Comparison of ENCODE assay signal across 13 cellular contexts in the genomic region with DNA sequence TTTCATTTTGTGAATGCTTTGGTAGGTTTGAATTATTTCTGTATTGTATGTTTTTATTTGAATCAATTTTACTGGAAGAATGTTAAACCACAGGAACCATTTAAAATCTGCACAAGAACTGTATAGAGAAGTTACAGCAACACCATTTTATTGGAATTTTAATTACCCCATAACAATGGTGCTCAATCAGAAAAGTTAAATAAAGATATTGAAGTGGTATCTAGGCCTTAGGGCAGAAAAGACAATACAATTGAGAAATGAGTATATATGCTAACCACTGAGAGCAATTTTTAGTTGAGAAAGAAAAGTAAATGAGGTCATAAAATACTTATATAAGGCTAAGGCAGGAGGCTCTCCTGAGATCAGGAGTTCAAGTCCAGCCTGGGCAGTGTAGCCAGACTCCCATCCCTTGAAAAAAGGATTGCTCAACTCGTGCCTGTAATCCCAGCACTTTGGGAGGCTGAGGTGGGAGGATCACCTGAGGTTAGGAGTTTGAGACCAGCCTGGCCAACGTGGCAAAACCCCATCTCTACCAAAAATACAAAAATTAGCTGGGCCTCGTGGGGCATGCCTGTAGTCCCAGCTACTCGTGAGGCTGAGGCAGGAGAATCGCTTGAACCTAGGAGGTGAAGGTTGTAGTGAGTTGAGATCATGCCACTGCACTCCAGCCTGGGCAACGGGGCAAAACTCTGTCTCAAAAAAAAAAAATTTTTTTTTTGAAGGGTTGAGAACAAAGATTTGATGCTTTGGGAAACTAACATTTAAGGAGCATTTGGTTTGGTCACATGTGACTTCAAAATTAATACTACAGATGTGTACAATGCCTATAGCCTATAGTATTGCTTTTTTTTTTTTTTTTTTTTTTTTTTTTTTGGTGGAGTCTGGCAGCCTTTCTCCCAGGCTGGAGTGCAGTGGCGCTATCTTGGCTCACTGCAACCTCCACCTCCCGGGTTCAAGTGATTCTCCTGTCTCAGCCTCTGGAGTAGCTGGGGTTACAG. TPM values are rescaled to one million over a fixed set of nuclear protein-coding genes. Genes with fewer than 3 reads are reported as not detected.
DNase-seq lines count a peak whose midpoint lies in the region; ATAC-seq, FAIRE-seq and TF ChIP-seq lines count a peak whose summit lies in the region.
"Had no signal": no experiment of that assay in that cellular context is flagged by ENCODE, and none has a peak within 500 bp of the region (broad histone marks: within the 10 kb centered on the region; RNA-seq: fewer than 3 reads in every experiment).

No MANE protein-coding gene starts in this region.

- 28% methylated on average over 5 of the region's 8 CpGs for WGBS in K562 (ENCODE audit: insufficient coverage, low coverage, missing lambda C conversion rate)
- WGBS in trophoblast cell (ENCODE audit: extremely low coverage, insufficient coverage, insufficient read length): no CpG with 5 or more reads among the region's 8 CpGs

- no peaks in the 10 kb centered on the region for H3K9me3 ChIP-seq in OCI-LY3 (ENCODE audit: insufficient read depth, low read length)
- H3K9me3 ChIP-seq in K562 (replicated peaks; ENCODE audit: control insufficient read depth, insufficient read depth, low read depth, low read length): no peaks in the 10 kb centered on the region
- H3K9me3 ChIP-seq in trophoblast cell (ENCODE audit: insufficient read depth, low read depth, low read length): no peaks in the 10 kb centered on the region
- H3K9me3 ChIP-seq in mucosa of descending colon: no peaks in the 10 kb centered on the region

- H3K14ac ChIP-seq in trophoblast cell (ENCODE audit: low read length): no peak overlapping the region

- no peak for FAIRE-seq in K562 (lab: Jason Lieb, UNC)

- H3K27ac ChIP-seq in OCI-LY3 (ENCODE audit: low read length): no peak overlapping the region
- H3K27ac ChIP-seq in K562 (ENCODE audit: extremely low read depth, low read depth, low read length): peak overlapping the region; percentile 90; the same call in 2 of the 3 replicates
- H3K27ac ChIP-seq in trophoblast cell (ENCODE audit: low read depth, low read length): no peak overlapping the region
- H3K27ac ChIP-seq: cardiac muscle cell had no signal

- H4K12ac ChIP-seq in trophoblast cell (ENCODE audit: low read depth, low read length): no peak overlapping the region

- H3K36me3 ChIP-seq in OCI-LY3 (replicated peaks; ENCODE audit: low read depth, low read length) (no peaks in the 10 kb centered on the region), K562 (ENCODE audit: control insufficient read depth, insufficient read depth, low read length) (peaks cover 9% of the 10 kb centered on the region; the same call in 2 of the 3 replicates), trophoblast cell (ENCODE audit: control insufficient read depth in 1 of 2, insufficient read depth in 2 of 2, low read length in 2 of 2) (no peaks in the 10 kb centered on the region), mucosa of descending colon (ENCODE audit: low read depth) (no peaks in the 10 kb centered on the region)
- H3K36me3 ChIP-seq: cardiac muscle cell had no signal

- H3K23ac ChIP-seq in trophoblast cell (ENCODE audit: low read length): no peak overlapping the region

- H3K4me3 ChIP-seq in OCI-LY3 (ENCODE audit: low read length): peak overlapping the region; percentile 84
- H3K4me3 ChIP-seq in K562: peak overlapping the region; percentile 88
- no peak overlapping the region for H3K4me3 ChIP-seq in trophoblast cell (ENCODE audit: low read depth, low read length)
- no peak overlapping the region for H3K4me3 ChIP-seq in mucosa of descending colon

- no peak overlapping the region for H2AK5ac ChIP-seq in trophoblast cell (ENCODE audit: low read length)

- no peak overlapping the region for H4K8ac ChIP-seq in trophoblast cell (ENCODE audit: low read depth, low read length)

- TF ChIP-seq CTCF in OCI-LY3 (IDR thresholded peaks at IDR 0.05; ENCODE audit: low read depth, low read length): no peak
- TF ChIP-seq CTCF in K562 (IDR thresholded peaks at IDR 0.05 in 2 of 3, conservative IDR thresholded peaks at IDR 0.05 in 1 of 3; ENCODE audit: insufficient read depth in 2 of 3, low read depth in 1 of 3, low read length in 3 of 3): no peak
- no peak for TF ChIP-seq CTCF in mucosa of descending colon (IDR thresholded peaks at IDR 0.05)

- no peak for TF ChIP-seq RAD21 in K562 (CRISPR knock-in tag; conservative IDR thresholded peaks at IDR 0.05 in 1 of 2, IDR thresholded peaks at IDR 0.05 in 1 of 2)

- in situ Hi-C loops in K562 (cut with MboI): no loop called here

- H2AFZ ChIP-seq in OCI-LY3 (ENCODE audit: low read depth, low read length) (no peak overlapping the region), K562 (ENCODE audit: low read depth, low read length) (no peak overlapping the region), trophoblast cell (ENCODE audit: insufficient read depth, low read length, poor library complexity) (no peak overlapping the region)

- no TSS peak for BruUV-seq in K562 (replicated peaks; lab: Mats Ljungman, UMichigan)

- H3K9me1 ChIP-seq in K562 (ENCODE audit: control insufficient read depth, insufficient read depth, low read length): no peaks in the 10 kb centered on the region

- no peak for TF ChIP-seq EP300 in K562 (IDR thresholded peaks at IDR 0.05; ENCODE audit: low read length)

- DNase-seq in NOMO-1 treated with DMSO at 0.1 percent for 48 hours (lab: John Stamatoyannopoulos, UW; ENCODE audit: unreplicated experiment) (peak; percentile 22), NOMO-1 treated with dmso at 0.1 percent for 144 hours (lab: John Stamatoyannopoulos, UW; ENCODE audit: unreplicated experiment) (no peak), K562 (ENCODE audit: extremely low read depth in 1 of 4, low spot score in 3 of 4) (no peak), trophoblast cell (no peak), NAMALWA (ENCODE audit: low spot score) (no peak), islet precursor cell (no peak), mucosa of descending colon (no peak)
- DNase-seq: hypothalamus, NCI-H524 treated with DMSO at 0.1 percent for 48 hours, occipital lobe, WERI-Rb-1 had no signal

- H3K9ac ChIP-seq in OCI-LY3 (ENCODE audit: low read length) (peak overlapping the region; percentile 96; the same call in 1 of the 2 replicates), K562 (ENCODE audit: insufficient read depth in 1 of 2, low read depth in 2 of 2, low read length in 2 of 2) (peak overlapping the region; percentile 71 to 90; a peak in 3 of 4 replicates), trophoblast cell (ENCODE audit: low read length) (no peak overlapping the region)

- POLR2A ChIA-PET in K562 (lab: Yijun Ruan, JAX): interaction anchor here (0.6 to 0.7 kb wide), 2 partner anchors 82 to 1297 kb away, joined by 3 read pairs; no protein-coding TSS in a partner anchor

- H3K4me2 ChIP-seq in OCI-LY3 (ENCODE audit: low read length) (peak overlapping the region; percentile 86), K562 (ENCODE audit: insufficient read depth, low read length) (peak overlapping the region; percentile 55), trophoblast cell (ENCODE audit: low read length) (no peak overlapping the region)

- H4K20me1 ChIP-seq in OCI-LY3 (ENCODE audit: insufficient read depth, low read length): peaks cover 25% of the 10 kb centered on the region
- no peaks in the 10 kb centered on the region for H4K20me1 ChIP-seq in K562 (replicated peaks; ENCODE audit: control insufficient read depth, insufficient read depth, low read length)

- H3K79me2 ChIP-seq in OCI-LY3 (ENCODE audit: low read length) (peaks cover 75% of the 10 kb centered on the region), K562 (ENCODE audit: control insufficient read depth, insufficient read depth, low read length) (peaks cover 83% of the 10 kb centered on the region), trophoblast cell (ENCODE audit: control insufficient read depth, insufficient read depth, low read length, poor library complexity) (peaks cover 5% of the 10 kb centered on the region)

- peaks cover 12% of the 10 kb centered on the region for H3K79me1 ChIP-seq in trophoblast cell (ENCODE audit: low read length)

- no peak for TF ChIP-seq POLR2A in K562 (conservative IDR thresholded peaks at IDR 0.05)

- CTCF ChIA-PET in K562 (lab: Yijun Ruan, JAX; ENCODE audit: low intra/inter-chr PET ratio): no interaction called here

- no peak overlapping the region for H2BK12ac ChIP-seq in trophoblast cell (ENCODE audit: low read length)

- intact Hi-C loops in K562 (cut with micrococcal nuclease) (no loop called here), mucosa of descending colon (cut with DNase I, micrococcal nuclease) (no loop called here)

- H3K27me3 ChIP-seq in OCI-LY3 (ENCODE audit: low read depth, low read length) (no peaks in the 10 kb centered on the region), K562 (ENCODE audit: control insufficient read depth in 2 of 2, insufficient read depth in 2 of 2, low read length in 2 of 2) (no peaks in the 10 kb centered on the region), trophoblast cell (ENCODE audit: insufficient read depth, low read length) (no peaks in the 10 kb centered on the region)
- H3K27me3 ChIP-seq: cardiac muscle cell had no signal

- no peak overlapping the region for H2BK5ac ChIP-seq in trophoblast cell (ENCODE audit: low read depth, low read length, poor library complexity)

- no peak overlapping the region for H2BK120ac ChIP-seq in trophoblast cell (ENCODE audit: insufficient read depth, low read length, poor library complexity)

- H3K18ac ChIP-seq in trophoblast cell (ENCODE audit: low read length): no peak overlapping the region

- no peak overlapping the region for H4K91ac ChIP-seq in trophoblast cell (ENCODE audit: low read depth, low read length)

- H3K4me1 ChIP-seq in OCI-LY3 (ENCODE audit: low read length) (peaks cover 32% of the 10 kb centered on the region), K562 (replicated peaks in 1 of 2; ENCODE audit: control insufficient read depth in 2 of 2, insufficient read depth in 2 of 2, low read length in 2 of 2) (peaks cover 5 to 22% of the 10 kb centered on the region in 2 experiments; a peak in 3 of 5 replicates), trophoblast cell (ENCODE audit: control insufficient read depth in 1 of 2, insufficient read depth in 2 of 2, low read length in 2 of 2) (no peaks in the 10 kb centered on the region), mucosa of descending colon (ENCODE audit: low read depth) (peaks cover 14% of the 10 kb centered on the region)

- H3K4ac ChIP-seq in trophoblast cell (ENCODE audit: low read depth, low read length): peak overlapping the region; percentile 85

- ATAC-seq in K562: no peak
- no peak for ATAC-seq in mucosa of descending colon

RNA-seq across cellular contexts. Expression of a gene that starts 2.6 kb away (rescaled TPM):
- total RNA-seq in K562 (2011; cell fraction: chromatin; rRNA removed; ENCODE audit: low replicate concordance): 41.6 and 60.4 TPM in 2 replicates
- 13.7 and 17.9 TPM in 2 replicates for total RNA-seq in K562 (2011; cell fraction: nucleolus; rRNA removed)
- 21.9 and 34.4 TPM in 2 replicates for total RNA-seq in K562 (2011; cell fraction: nucleoplasm; rRNA removed)
- total RNA-seq in K562 (2014; rRNA removed) (24.4 and 25.7 TPM in 2 replicates), K562 (2014; rRNA removed; fragmentation: Illumina TruSeq; extraction: Trizol) (36.1 and 41.0 TPM in 2 replicates), K562 (2015; rRNA removed; fragmentation: Illumina TruSeq; extraction: Trizol) (26.4 and 31.1 TPM in 2 replicates), K562 (2021) (26.7 and 30.1 TPM in 2 replicates), mucosa of descending colon (10 to 100 TPM; 14.9 to 19.6 (median 17.9) TPM)
- polyA plus RNA-seq in K562 (2011; rRNA removed) (23.0 and 25.9 TPM in 2 replicates), K562 (2014; fragmentation: Illumina TruSeq; extraction: Trizol) (19.6 and 24.2 TPM in 2 replicates), K562 (2014; fragmentation: Nextera tagmentation; extraction: Ambion mirVana) (10 to 100 TPM; 12.4 to 22.8 TPM), K562 (2014; rRNA removed) (10.5 and 11.4 TPM in 2 replicates)
- polyA plus RNA-seq in K562 (2011; cell fraction: cytosol; rRNA removed): 5.2 and 10.6 TPM in 2 replicates
- 13.7 and 18.9 TPM in 2 replicates for polyA plus RNA-seq in K562 (2011; cell fraction: nucleus; rRNA removed)
- polyA plus RNA-seq in K562 (2012): 8.5 and 10.5 TPM in 2 replicates
- 66.3 and 97.5 TPM in 2 replicates for polyA minus RNA-seq in K562 (2011; rRNA and poly(A)+ RNA removed)
- 23.6 and 24.8 TPM in 2 replicates for polyA minus RNA-seq in K562 (2011; cell fraction: cytosol; rRNA and poly(A)+ RNA removed)
- 15.6 and 26.7 TPM in 2 replicates for polyA minus RNA-seq in K562 (2011; cell fraction: nucleus; rRNA and poly(A)+ RNA removed)
- polyA plus RNA-seq in trophoblast cell (2013): 13.2 and 13.8 TPM in 2 replicates

Comparison
In these comparisons a context has a peak if more than half of its experiments do, and no peak if none do; other contexts are left out.
1. H3K4me3 ChIP-seq: peak in OCI-LY3 (single experiment) and K562 (single experiment); none in trophoblast cell (single experiment) and mucosa of descending colon (single experiment).